1 cellular context compared by ENCODE assay signal in the genomic region with DNA sequence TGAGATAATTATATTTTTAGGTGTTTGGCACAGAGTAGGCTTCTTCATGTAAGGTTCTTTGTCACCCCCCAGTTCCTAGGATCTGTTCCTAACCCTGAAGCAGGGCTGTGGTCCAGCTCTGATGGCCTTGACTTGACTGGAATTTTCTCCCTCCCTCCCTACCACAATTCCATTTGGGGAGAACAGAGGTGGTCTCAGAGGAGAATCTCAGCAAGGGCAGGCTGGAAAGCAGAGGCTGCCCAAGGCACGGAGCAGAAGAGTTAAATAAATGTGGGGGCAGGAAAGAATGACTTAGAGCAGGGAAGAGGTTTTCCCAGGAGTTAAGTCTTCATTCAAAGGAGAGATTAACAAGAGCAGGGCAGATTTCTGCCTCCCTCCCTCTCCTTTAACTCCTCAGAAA.
TF ChIP-seq lines count a peak whose summit lies in the region.

No MANE protein-coding gene starts in this region.

TF ChIP-seq in IMR-90, 13 proteins besides CTCF, POLR2A, EP300 and RAD21:
- TF ChIP-seq MAZ (IDR thresholded peaks at IDR 0.05; ENCODE audit: borderline replicate concordance, low read depth, low read length) (no peak), MXI1 (IDR thresholded peaks at IDR 0.05; ENCODE audit: borderline replicate concordance, low read depth, low read length) (no peak), MAFK (IDR thresholded peaks at IDR 0.05; ENCODE audit: low read depth, low read length) (no peak), FOS (IDR thresholded peaks at IDR 0.05; ENCODE audit: low read depth, low read length) (no peak), RFX5 (IDR thresholded peaks at IDR 0.05; ENCODE audit: low read depth, low read length) (no peak)
